Comparison of ENCODE assay signal across 8 cellular contexts in genomic region chr11:93330446-93330984, GRCh38. TPM values are rescaled to one million over a fixed set of nuclear protein-coding genes. Genes with fewer than 3 reads are reported as not detected.
DNase-seq lines count a peak whose midpoint lies in the region; ATAC-seq and TF ChIP-seq lines count a peak whose summit lies in the region.

Gene DEUP1 (plus strand): TSS chr11:93330742. CDS start chr11:93332260, 1,518 bp downstream.

- peak within 1 kb of the TSS; percentile 62 for H3K4me3 ChIP-seq in HUES6 (ENCODE audit: low read depth, low read length)
- peak within 1 kb of the TSS in 9 of 10 donors; percentile 24 to 46 (median 38) for H3K4me3 ChIP-seq in heart right ventricle
- H3K4me3 ChIP-seq in rectal smooth muscle tissue (ENCODE audit: low read length): peak within 1 kb of the TSS; percentile 6

- 2 to 4% methylated on average over 51 to 73 of the region's 73 CpGs for WGBS in heart right ventricle, 2 donors

- H3K9ac ChIP-seq in HUES6 (ENCODE audit: low read length) (peak within 1 kb of the TSS; percentile 12), rectal smooth muscle tissue (ENCODE audit: low read length) (no peak within 1 kb of the TSS)

- H3K27ac Mint-ChIP-seq in activated T-helper 1 cell treated with anti-CD3 and anti-CD28 coated beads, Interleukin-12 subunit alpha, Interleukin-12 subunit beta, Interleukin-2, Interleukin-4 antibody, amounts not matched to agents 30 ng/mL and 10 ng/mL and 1 ng/mL, durations not matched to agents 14 hours and 24 hours and 36 hours: no peak within 1 kb of the TSS

- no peaks in the 10 kb centered on the region for H3K9me3 Mint-ChIP-seq in activated T-helper 1 cell treated with anti-CD3 and anti-CD28 coated beads, Interleukin-12 subunit alpha, Interleukin-12 subunit beta, Interleukin-2, Interleukin-4 antibody, amounts not matched to agents 30 ng/mL and 10 ng/mL and 1 ng/mL, durations not matched to agents 14 hours and 24 hours and 36 hours

- H3K27me3 Mint-ChIP-seq in activated T-helper 1 cell treated with anti-CD3 and anti-CD28 coated beads, Interleukin-12 subunit alpha, Interleukin-12 subunit beta, Interleukin-2, Interleukin-4 antibody, amounts not matched to agents 30 ng/mL and 10 ng/mL and 1 ng/mL, durations not matched to agents 14 hours and 24 hours and 36 hours (ENCODE audit: insufficient read depth): peaks cover 32% of the 10 kb centered on the region

- peaks cover 1% of the 10 kb centered on the region for H3K36me3 Mint-ChIP-seq in activated T-helper 1 cell treated with anti-CD3 and anti-CD28 coated beads, Interleukin-12 subunit alpha, Interleukin-12 subunit beta, Interleukin-2, Interleukin-4 antibody, amounts not matched to agents 30 ng/mL and 10 ng/mL and 1 ng/mL, durations not matched to agents 14 hours and 24 hours and 36 hours (ENCODE audit: low read depth)

- intact Hi-C loops in activated T-helper 1 cell treated with anti-CD3 and anti-CD28 coated beads, Interleukin-12 subunit alpha, Interleukin-12 subunit beta, Interleukin-2, Interleukin-4 antibody, amounts not matched to agents 30 ng/mL and 10 ng/mL and 1 ng/mL, durations not matched to agents 14 hours and 24 hours and 36 hours (cut with micrococcal nuclease): no loop called here
- intact Hi-C loops in heart right ventricle (cut with DNase I): no loop called here

- 0 out of 2 replicates have a peak, but pooled peaks cover 3% of the 10 kb centered on the region for H3K4me1 ChIP-seq in HUES6 (ENCODE audit: control insufficient read depth, insufficient read depth, low read length)
- peaks cover 0 to 9% (median 3%) of the 10 kb centered on the region in 9 donors for H3K4me1 ChIP-seq in heart right ventricle
- no peaks in the 10 kb centered on the region for H3K4me1 ChIP-seq in rectal smooth muscle tissue (ENCODE audit: control insufficient read depth, insufficient read depth, low read length)

- peak within 1 kb of the TSS; percentile 27 for H3K4me3 Mint-ChIP-seq in activated T-helper 1 cell treated with anti-CD3 and anti-CD28 coated beads, Interleukin-12 subunit alpha, Interleukin-12 subunit beta, Interleukin-2, Interleukin-4 antibody, amounts not matched to agents 30 ng/mL and 10 ng/mL and 1 ng/mL, durations not matched to agents 14 hours and 24 hours and 36 hours

- DNase-seq in DMS79 treated with DMSO at 0.1 percent for 48 hours (lab: John Stamatoyannopoulos, UW) (peak; percentile 71), heart right ventricle (peak; percentile 5 to 44), cerebellar cortex (ENCODE audit: low spot score) (no peak)
- DNase-seq in activated T-helper 1 cell treated with anti-CD3 and anti-CD28 coated beads, Interleukin-12 subunit alpha, Interleukin-12 subunit beta, Interleukin-2, Interleukin-4 antibody, amounts not matched to agents 30 ng/mL and 10 ng/mL and 1 ng/mL, durations not matched to agents 14 hours and 24 hours and 36 hours (ENCODE audit: low spot score): no peak

- no peak for TF ChIP-seq CTCF in heart right ventricle (IDR thresholded peaks at IDR 0.05)

- H3K9me3 ChIP-seq in HUES6 (ENCODE audit: control insufficient read depth, insufficient read depth, low read depth, low read length): peaks cover 5% of the 10 kb centered on the region; the same call in 1 of the 2 replicates
- no peaks in the 10 kb centered on the region for H3K9me3 ChIP-seq in heart right ventricle

- peaks cover 5% of the 10 kb centered on the region for H3K4me1 Mint-ChIP-seq in activated T-helper 1 cell treated with anti-CD3 and anti-CD28 coated beads, Interleukin-12 subunit alpha, Interleukin-12 subunit beta, Interleukin-2, Interleukin-4 antibody, amounts not matched to agents 30 ng/mL and 10 ng/mL and 1 ng/mL, durations not matched to agents 14 hours and 24 hours and 36 hours (ENCODE audit: low read depth)

- H3K27ac ChIP-seq in HUES6 (ENCODE audit: low read depth, low read length) (no peak within 1 kb of the TSS), heart right ventricle (no peak within 1 kb of the TSS), rectal smooth muscle tissue (ENCODE audit: low read depth, low read length) (no peak within 1 kb of the TSS)

- H3K27me3 ChIP-seq in HUES6 (ENCODE audit: control insufficient read depth, insufficient read depth, low read length) (peaks cover 29% of the 10 kb centered on the region), heart right ventricle (peaks cover 0 to 47% (median 23%) of the 10 kb centered on the region in 7 donors), rectal smooth muscle tissue (ENCODE audit: control insufficient read depth, insufficient read depth, low read length) (peaks cover 2% of the 10 kb centered on the region)

- peak in 5 of 8 donors; percentile 55 to 79 (median 59) for ATAC-seq in heart right ventricle
- no peak for ATAC-seq in GM19023 (IDR thresholded peaks at IDR 0.05; ENCODE audit: unreplicated experiment)
- ATAC-seq in HG03442 (IDR thresholded peaks at IDR 0.05; ENCODE audit: unreplicated experiment): no peak

- H3K36me3 ChIP-seq in HUES6 (ENCODE audit: control insufficient read depth, insufficient read depth, low read length): no peaks in the 10 kb centered on the region
- H3K36me3 ChIP-seq in heart right ventricle: no peaks in the 10 kb centered on the region
- H3K36me3 ChIP-seq in rectal smooth muscle tissue (ENCODE audit: control insufficient read depth, insufficient read depth, low read length): no peaks in the 10 kb centered on the region

RNA-seq across cellular contexts. Expression of gene DEUP1, which starts in this region (rescaled TPM):
- not detected in 2 replicates for total RNA-seq in activated T-helper 1 cell treated with anti-CD3 and anti-CD28 coated beads, Interleukin-12 subunit alpha, Interleukin-12 subunit beta, Interleukin-2, Interleukin-4 antibody, amounts not matched to agents 30 ng/mL and 10 ng/mL and 1 ng/mL, durations not matched to agents 14 hours and 24 hours and 36 hours
- total RNA-seq in heart right ventricle: under 1 TPM in 1 of 10 donors, not detected in 9; 0.76 TPM
- not detected for polyA plus RNA-seq in heart right ventricle

Comparison
In these comparisons a context has a peak if more than half of its experiments do, and no peak if none do; other contexts are left out.
1. Peak in DNase-seq, ATAC-seq and H3K4me3 ChIP-seq in heart right ventricle; RNA of the gene not detected or under 1 TPM.
2. H3K4me3 ChIP-seq: peak in every context shown above with its lines; median percentile 62 in HUES6; 38 in heart right ventricle; 6 in rectal smooth muscle tissue.